In genomic region chr17:67469208-67469980, GRCh38 we compare ENCODE assay signal across 1 cellular context.
TF ChIP-seq lines count a peak whose summit lies in the region.

No MANE protein-coding gene starts in this region.

TF ChIP-seq in SK-N-SH, 30 proteins besides CTCF, POLR2A, EP300 and RAD21 (continued from another document):
- TF ChIP-seq, protein P1, sequence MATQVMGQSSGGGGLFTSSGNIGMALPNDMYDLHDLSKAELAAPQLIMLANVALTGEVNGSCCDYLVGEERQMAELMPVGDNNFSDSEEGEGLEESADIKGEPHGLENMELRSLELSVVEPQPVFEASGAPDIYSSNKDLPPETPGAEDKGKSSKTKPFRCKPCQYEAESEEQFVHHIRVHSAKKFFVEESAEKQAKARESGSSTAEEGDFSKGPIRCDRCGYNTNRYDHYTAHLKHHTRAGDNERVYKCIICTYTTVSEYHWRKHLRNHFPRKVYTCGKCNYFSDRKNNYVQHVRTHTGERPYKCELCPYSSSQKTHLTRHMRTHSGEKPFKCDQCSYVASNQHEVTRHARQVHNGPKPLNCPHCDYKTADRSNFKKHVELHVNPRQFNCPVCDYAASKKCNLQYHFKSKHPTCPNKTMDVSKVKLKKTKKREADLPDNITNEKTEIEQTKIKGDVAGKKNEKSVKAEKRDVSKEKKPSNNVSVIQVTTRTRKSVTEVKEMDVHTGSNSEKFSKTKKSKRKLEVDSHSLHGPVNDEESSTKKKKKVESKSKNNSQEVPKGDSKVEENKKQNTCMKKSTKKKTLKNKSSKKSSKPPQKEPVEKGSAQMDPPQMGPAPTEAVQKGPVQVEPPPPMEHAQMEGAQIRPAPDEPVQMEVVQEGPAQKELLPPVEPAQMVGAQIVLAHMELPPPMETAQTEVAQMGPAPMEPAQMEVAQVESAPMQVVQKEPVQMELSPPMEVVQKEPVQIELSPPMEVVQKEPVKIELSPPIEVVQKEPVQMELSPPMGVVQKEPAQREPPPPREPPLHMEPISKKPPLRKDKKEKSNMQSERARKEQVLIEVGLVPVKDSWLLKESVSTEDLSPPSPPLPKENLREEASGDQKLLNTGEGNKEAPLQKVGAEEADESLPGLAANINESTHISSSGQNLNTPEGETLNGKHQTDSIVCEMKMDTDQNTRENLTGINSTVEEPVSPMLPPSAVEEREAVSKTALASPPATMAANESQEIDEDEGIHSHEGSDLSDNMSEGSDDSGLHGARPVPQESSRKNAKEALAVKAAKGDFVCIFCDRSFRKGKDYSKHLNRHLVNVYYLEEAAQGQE (IDR thresholded peaks at IDR 0.05; ENCODE audit: low read depth, low read length) = no peak
- TF ChIP-seq USF2 (IDR thresholded peaks at IDR 0.05; ENCODE audit: borderline replicate concordance, low read depth, low read length) = no peak
- TF ChIP-seq, protein P2, sequence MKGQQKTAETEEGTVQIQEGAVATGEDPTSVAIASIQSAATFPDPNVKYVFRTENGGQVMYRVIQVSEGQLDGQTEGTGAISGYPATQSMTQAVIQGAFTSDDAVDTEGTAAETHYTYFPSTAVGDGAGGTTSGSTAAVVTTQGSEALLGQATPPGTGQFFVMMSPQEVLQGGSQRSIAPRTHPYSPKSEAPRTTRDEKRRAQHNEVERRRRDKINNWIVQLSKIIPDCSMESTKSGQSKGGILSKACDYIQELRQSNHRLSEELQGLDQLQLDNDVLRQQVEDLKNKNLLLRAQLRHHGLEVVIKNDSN (IDR thresholded peaks at IDR 0.05; ENCODE audit: borderline replicate concordance, low read depth) = no peak
- TF ChIP-seq FOXM1 (IDR thresholded peaks at IDR 0.05; ENCODE audit: low read depth) = no peak
- no peak for TF ChIP-seq RXRA (IDR thresholded peaks at IDR 0.05; ENCODE audit: borderline replicate concordance, low read depth)
- TF ChIP-seq TCF12 (IDR thresholded peaks at IDR 0.05) = no peak
- no peak for TF ChIP-seq RFX5 (IDR thresholded peaks at IDR 0.05; ENCODE audit: low read length)
